In genomic region chr20:31587545-31588389, GRCh38 we compare ENCODE assay signal across 8 cellular contexts. TPM values are rescaled to one million over a fixed set of nuclear protein-coding genes. Genes with fewer than 3 reads are reported as not detected.
DNase-seq lines count a peak whose midpoint lies in the region; ATAC-seq, FAIRE-seq and TF ChIP-seq lines count a peak whose summit lies in the region.

No MANE protein-coding gene starts in this region.

- TF ChIP-seq POLR2A in ovary (IDR thresholded peaks at IDR 0.05), result no peak
- TF ChIP-seq POLR2A in GM12892 (IDR thresholded peaks at IDR 0.05; ENCODE audit: low read depth, low read length), result no peak

- 2 to 5% (median 3%) methylated on average over 36 to 76 of the region's 76 CpGs for WGBS in ovary, 3 donors

- DNase-seq in activated CD4-positive, alpha-beta T cell treated with anti-CD3 and anti-CD28 coated beads, Interleukin-2, amount 10 ng/mL, durations not matched to agents 24 days and 14 days, result peak; percentile 71
- no peak for DNase-seq in activated CD4-positive, alpha-beta T cell treated with anti-CD3 and anti-CD28 coated beads for 48 hours
- DNase-seq in T-helper 17 cell, result no peak
- DNase-seq in fibroblast of villous mesenchyme (ENCODE audit: low read depth), result peak; percentile 82
- DNase-seq in ovary, result peak in 2 of 5 donors; percentile 64 to 66
- DNase-seq in GM12892 (ENCODE audit: insufficient read length), result no peak
- DNase-seq in mucosa of gallbladder (ENCODE audit: low spot score), result no peak

- H3K27me3 Mint-ChIP-seq in activated CD4-positive, alpha-beta T cell treated with anti-CD3 and anti-CD28 coated beads, Interleukin-2, amount 10 ng/mL, durations not matched to agents 24 days and 14 days, result peaks cover 32% of the 10 kb centered on the region
- H3K27me3 Mint-ChIP-seq in T-helper 17 cell, result peaks cover 22% of the 10 kb centered on the region

- no peaks in the 10 kb centered on the region for H3K4me1 ChIP-seq in ovary (ENCODE audit: insufficient read depth)

- H3K9me3 ChIP-seq in T-helper 17 cell (ENCODE audit: control insufficient read depth, low read length, poor library complexity, severe bottlenecking), result no peaks in the 10 kb centered on the region
- no peaks in the 10 kb centered on the region for H3K9me3 ChIP-seq in ovary

- no peaks in the 10 kb centered on the region for H3K27me3 ChIP-seq in ovary

- H3K36me3 ChIP-seq in ovary, result no peaks in the 10 kb centered on the region

- TF ChIP-seq EP300 in ovary (IDR thresholded peaks at IDR 0.05), result no peak

- H3K9me3 Mint-ChIP-seq in activated CD4-positive, alpha-beta T cell treated with anti-CD3 and anti-CD28 coated beads, Interleukin-2, amount 10 ng/mL, durations not matched to agents 24 days and 14 days, result no peaks in the 10 kb centered on the region

- ATAC-seq in T-helper 17 cell, result peak; percentile 50
- no peak for ATAC-seq in GM18511 (IDR thresholded peaks at IDR 0.05; ENCODE audit: unreplicated experiment)

- H3K27ac ChIP-seq in ovary, result peak overlapping the region in 1 of 2 donors; percentile 34

- intact Hi-C loops in activated CD4-positive, alpha-beta T cell treated with anti-CD3 and anti-CD28 coated beads, Interleukin-2, amount 10 ng/mL, durations not matched to agents 24 days and 14 days (cut with micrococcal nuclease), result loop anchor here (2.0 kb wide), 1 partner anchor 17 kb away; the partner anchor contains the start of gene ID1
- intact Hi-C loops in ovary (cut with DNase I), result no loop called here

- H3K4me1 Mint-ChIP-seq in activated CD4-positive, alpha-beta T cell treated with anti-CD3 and anti-CD28 coated beads, Interleukin-2, amount 10 ng/mL, durations not matched to agents 24 days and 14 days, result peaks cover 7% of the 10 kb centered on the region
- peaks cover 6% of the 10 kb centered on the region for H3K4me1 Mint-ChIP-seq in T-helper 17 cell

- H3K4me3 Mint-ChIP-seq in activated CD4-positive, alpha-beta T cell treated with anti-CD3 and anti-CD28 coated beads, Interleukin-2, amount 10 ng/mL, durations not matched to agents 24 days and 14 days, result peak overlapping the region; percentile 84
- H3K4me3 Mint-ChIP-seq in T-helper 17 cell, result peak overlapping the region; percentile 86

- no peak for TF ChIP-seq CTCF in fibroblast of villous mesenchyme (IDR thresholded peaks at IDR 0.05; ENCODE audit: insufficient read depth, low read depth, low read length)
- no peak for TF ChIP-seq CTCF in ovary (IDR thresholded peaks at IDR 0.05)

- H3K36me3 Mint-ChIP-seq in activated CD4-positive, alpha-beta T cell treated with anti-CD3 and anti-CD28 coated beads, Interleukin-2, amount 10 ng/mL, durations not matched to agents 24 days and 14 days (ENCODE audit: low read depth), result no peaks in the 10 kb centered on the region
- peaks cover 4% of the 10 kb centered on the region for H3K36me3 Mint-ChIP-seq in T-helper 17 cell (ENCODE audit: low read depth)

- peak overlapping the region; percentile 55 for H3K4me3 ChIP-seq in fibroblast of villous mesenchyme (ENCODE audit: low read depth, low read length)
- H3K4me3 ChIP-seq in ovary, result peak overlapping the region; percentile 40

- no peak for FAIRE-seq in GM12892 (lab: Jason Lieb, UNC)

- peak overlapping the region; percentile 60 for H3K27ac Mint-ChIP-seq in activated CD4-positive, alpha-beta T cell treated with anti-CD3 and anti-CD28 coated beads, Interleukin-2, amount 10 ng/mL, durations not matched to agents 24 days and 14 days
- no peak overlapping the region for H3K27ac Mint-ChIP-seq in T-helper 17 cell

RNA-seq across cellular contexts. Expression of gene ID1, which starts 17.3 kb away (rescaled TPM):
- total RNA-seq in activated CD4-positive, alpha-beta T cell treated with anti-CD3 and anti-CD28 coated beads, Interleukin-2, amount 10 ng/mL, durations not matched to agents 24 days and 14 days, result 2.7 and 2.9 TPM in 2 replicates
- total RNA-seq in T-helper 17 cell, result 1 to 10 TPM; 3.5 to 6.8 TPM
- 18.0 and 27.2 TPM in 2 replicates for total RNA-seq in fibroblast of villous mesenchyme
- total RNA-seq in ovary, result 100 to 1,000 TPM in 3 of 7 donors, 10 to 100 TPM in 4; 42.6 to 353 (median 64.2) TPM
- polyA plus RNA-seq in ovary, result 10 to 100 TPM; 26.0 to 86.9 TPM
- not detected for polyA plus RNA-seq in GM12892 (2012; ENCODE audit: missing spikeins)
- 59.7 TPM for total RNA-seq in mucosa of gallbladder

RNA-seq across cellular contexts. Expression of gene COX4I2, which starts 49.9 kb away (rescaled TPM):
- total RNA-seq in activated CD4-positive, alpha-beta T cell treated with anti-CD3 and anti-CD28 coated beads, Interleukin-2, amount 10 ng/mL, durations not matched to agents 24 days and 14 days, result not detected in 2 replicates
- not detected for total RNA-seq in T-helper 17 cell
- not detected in 2 replicates for total RNA-seq in fibroblast of villous mesenchyme
- 1 to 10 TPM in 6 of 7 donors, not detected in 1; 1.1 to 3.5 (median 2.1) TPM for total RNA-seq in ovary
- 1 to 10 TPM; 3.5 to 6.6 TPM for polyA plus RNA-seq in ovary
- polyA plus RNA-seq in GM12892 (2012; ENCODE audit: missing spikeins), result not detected
- total RNA-seq in mucosa of gallbladder, result 3.8 TPM

Comparison
In these comparisons a context has a peak if more than half of its experiments do, and no peak if none do; other contexts are left out.
1. DNase-seq: peak in activated CD4-positive, alpha-beta T cell treated with anti-CD3 and anti-CD28 coated beads, Interleukin-2, amount 10 ng/mL, durations not matched to agents 24 days and 14 days (single experiment) and fibroblast of villous mesenchyme (single experiment); none in activated CD4-positive, alpha-beta T cell treated with anti-CD3 and anti-CD28 coated beads for 48 hours (single experiment), T-helper 17 cell (0 of 3), GM12892 (single experiment) and mucosa of gallbladder (single experiment).